23 cellular contexts compared by ENCODE assay signal in the genomic region with DNA sequence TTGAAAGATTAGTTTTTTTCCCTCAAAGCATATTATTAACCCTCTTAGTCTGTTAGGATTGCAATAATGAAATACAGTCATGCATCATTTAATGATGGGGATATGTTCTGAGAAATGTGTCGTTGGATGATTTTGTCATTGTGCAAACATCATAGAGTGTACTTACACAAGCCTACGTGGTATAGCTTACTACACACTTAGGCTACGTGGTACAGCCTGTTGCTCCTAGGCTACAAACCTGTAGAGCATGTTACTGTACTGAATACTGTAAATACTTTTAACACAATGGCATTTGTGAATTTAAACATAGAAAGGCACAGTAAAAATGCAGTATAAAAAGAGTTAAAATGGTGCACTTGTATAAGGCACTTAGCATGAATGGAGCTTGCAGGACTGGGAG.
DNase-seq lines count a peak whose midpoint lies in the region; ATAC-seq, FAIRE-seq and TF ChIP-seq lines count a peak whose summit lies in the region.
"Had no signal": no experiment of that assay in that cellular context is flagged by ENCODE, and none has a peak within 500 bp of the region (broad histone marks: within the 10 kb centered on the region; RNA-seq: fewer than 3 reads in every experiment).

No MANE protein-coding gene starts in this region.

- no peaks in the 10 kb centered on the region for H3K27me3 ChIP-seq in PC-3 (ENCODE audit: low read length)
- H3K27me3 ChIP-seq: BLaER1 treated with 17β-estradiol and CSF1 and Interleukin-3, amounts not matched to agents 10 nM and 100 nM had no signal

- H2AFZ ChIP-seq in PC-3 (ENCODE audit: low read length), result no peak overlapping the region

- H3K9me3 ChIP-seq in PC-3 (ENCODE audit: low read length), result no peaks in the 10 kb centered on the region
- H3K9me3 ChIP-seq: A549; BLaER1 treated with 17β-estradiol and CSF1 and Interleukin-3, amounts not matched to agents 10 nM and 100 nM; Caco-2 had no signal

- FAIRE-seq in GM12891 (lab: Jason Lieb, UNC), result peak; percentile 26
- FAIRE-seq in urothelium cell line (lab: Jason Lieb, UNC), result peak; percentile 37
- FAIRE-seq: A549, D721Med, GM12892, GM18507, GM19239 had no signal

- BruUV-seq in PC-3 (replicated peaks; lab: Mats Ljungman, UMichigan), result no TSS peak

- H3K4me3 ChIP-seq in PC-3 (ENCODE audit: low read length), result no peak overlapping the region
- H3K4me3 ChIP-seq: A549; BLaER1 treated with 17β-estradiol and CSF1 and Interleukin-3, amounts not matched to agents 10 nM and 100 nM had no signal

- no peak overlapping the region for H3K4me2 ChIP-seq in PC-3 (ENCODE audit: low read length)
- H3K4me2 ChIP-seq: A549; BLaER1 treated with 17β-estradiol and CSF1 and Interleukin-3, amounts not matched to agents 10 nM and 100 nM had no signal

- no peaks in the 10 kb centered on the region for H3K79me2 ChIP-seq in PC-3 (ENCODE audit: low read length)

- CTCF ChIA-PET in PC-3 (lab: Charles Lee), result no interaction called here

- DNase-seq in NCI-H2029 (lab: John Stamatoyannopoulos, UW) (peak; percentile 12), NCI-H2029 treated with DMSO at 0.1 percent for 48 hours (lab: John Stamatoyannopoulos, UW) (no peak), GM12891 (ENCODE audit: insufficient read length, low spot score) (no peak), PC-3 (peak; percentile 3), urothelium cell line (ENCODE audit: low spot score) (no peak), amygdala (lab: John Stamatoyannopoulos, UW) (no peak)
- DNase-seq: AML-193; Caco-2; Calu3; CD4-positive, alpha-beta T cell; CD8-positive, alpha-beta T cell; DMS79 treated with DMSO at 0.1 percent for 48 hours; GF-D8 had no signal

- H3K9me2 ChIP-seq in PC-3 (replicated peaks; ENCODE audit: low read length), result no peaks in the 10 kb centered on the region

- H3F3A ChIP-seq in PC-3 (ENCODE audit: low read length, unreplicated experiment), result no peaks in the 10 kb centered on the region

- POLR2A ChIA-PET in PC-3 (lab: Charles Lee; ENCODE audit: unreplicated experiment), result no interaction called here

- H3K36me3 ChIP-seq in PC-3 (ENCODE audit: low read depth, low read length), result no peaks in the 10 kb centered on the region
- H3K36me3 ChIP-seq: BLaER1 treated with 17β-estradiol and CSF1 and Interleukin-3, amounts not matched to agents 10 nM and 100 nM had no signal

- TF ChIP-seq CTCF in PC-3 (conservative IDR thresholded peaks at IDR 0.05; ENCODE audit: low read depth, low read length), result no peak

- no peak for TF ChIP-seq POLR2A in GM12891 (IDR thresholded peaks at IDR 0.05; ENCODE audit: low read depth, low read length)

- ATAC-seq in PC-3 (no peak), GM18858 (IDR thresholded peaks at IDR 0.05; ENCODE audit: unreplicated experiment) (no peak), HG03521 (IDR thresholded peaks at IDR 0.05; ENCODE audit: unreplicated experiment) (no peak)
- ATAC-seq: A549; CD8-positive, alpha-beta T cell had no signal

- no peaks in the 10 kb centered on the region for H3K4me1 ChIP-seq in PC-3 (ENCODE audit: insufficient read depth, low read length)
- H3K4me1 ChIP-seq: A549; BLaER1 treated with 17β-estradiol and CSF1 and Interleukin-3, amounts not matched to agents 10 nM and 100 nM; Caco-2 had no signal

- no peak overlapping the region for H3K27ac ChIP-seq in PC-3 (ENCODE audit: low read length)
- H3K27ac ChIP-seq: 22Rv1; A549; BLaER1 treated with 17β-estradiol and CSF1 and Interleukin-3, amounts not matched to agents 10 nM and 100 nM; C4-2B had no signal

- H3K9ac ChIP-seq in PC-3 (ENCODE audit: low read length), result no peak overlapping the region
- H3K9ac ChIP-seq: BLaER1 treated with 17β-estradiol and CSF1 and Interleukin-3, amounts not matched to agents 10 nM and 100 nM had no signal

- no peaks in the 10 kb centered on the region for H4K20me1 ChIP-seq in PC-3 (ENCODE audit: low read length)
- H4K20me1 ChIP-seq: BLaER1 treated with 17β-estradiol and CSF1 and Interleukin-3, amounts not matched to agents 10 nM and 100 nM had no signal

- intact Hi-C loops in PC-3 (cut with micrococcal nuclease), result no loop called here

TF ChIP-seq in GM12891, 5 proteins besides CTCF, POLR2A, EP300 and RAD21:
- TF ChIP-seq POLR2AphosphoS5 (IDR thresholded peaks at IDR 0.05; ENCODE audit: low read depth, low read length) (no peak), TAF1 (IDR thresholded peaks at IDR 0.05; ENCODE audit: low read depth, low read length) (no peak), POU2F2 (IDR thresholded peaks at IDR 0.05; ENCODE audit: low read depth, low read length) (no peak), PAX5 (IDR thresholded peaks at IDR 0.05; ENCODE audit: insufficient read depth, low read length, severe bottlenecking) (no peak), SPI1 (IDR thresholded peaks at IDR 0.05; ENCODE audit: low read depth, low read length) (no peak)

Comparison
In these comparisons a context has a peak if more than half of its experiments do, and no peak if none do; other contexts are left out.
1. DNase-seq: peak in NCI-H2029 (single experiment) and PC-3 (single experiment); none in NCI-H2029 treated with DMSO at 0.1 percent for 48 hours (single experiment), GM12891 (single experiment), urothelium cell line (single experiment) and amygdala (0 of 56).